1 cellular context compared by ENCODE assay signal in the genomic region with DNA sequence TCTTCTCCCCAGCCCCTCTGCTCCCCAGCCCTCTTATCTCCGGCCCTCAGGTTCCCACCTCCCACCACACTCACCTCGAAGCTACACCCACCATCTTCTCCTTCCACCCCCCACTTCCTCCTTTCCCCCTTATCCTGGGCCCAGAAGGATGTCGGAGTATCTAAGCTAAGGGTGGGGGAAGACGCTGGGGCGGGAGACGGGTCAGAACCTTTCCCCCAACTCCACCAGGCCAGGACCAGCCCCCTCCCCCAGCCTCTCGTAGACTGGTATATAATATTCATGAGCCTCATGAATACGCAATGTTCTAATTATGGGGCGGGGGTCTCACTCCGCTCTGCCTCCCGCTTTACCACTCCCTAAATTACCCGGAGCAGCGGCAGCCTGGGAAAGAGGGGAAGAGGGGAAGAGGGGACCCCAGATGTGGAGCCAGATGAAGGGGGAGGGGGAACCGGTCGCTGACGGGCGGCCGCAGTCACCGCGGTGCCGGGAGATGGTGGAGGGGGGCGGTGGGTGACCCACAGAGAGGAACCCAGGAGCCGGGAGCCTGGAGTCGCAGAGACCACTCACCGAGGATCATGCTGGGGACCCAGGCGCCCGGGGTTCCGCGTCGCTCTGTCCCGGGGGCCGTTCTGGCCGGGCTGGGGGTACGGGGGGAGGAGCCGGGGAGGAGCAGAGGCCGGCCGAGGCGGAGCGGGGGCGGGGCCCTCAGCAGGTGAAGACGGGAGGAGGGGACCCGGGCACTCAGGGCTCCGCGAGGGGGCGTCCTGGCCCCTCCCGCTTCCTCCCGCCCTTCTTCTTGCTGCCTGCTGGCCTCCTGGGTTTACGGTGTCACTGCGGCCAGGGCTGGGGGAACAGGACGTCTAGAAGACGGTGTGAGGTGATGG.
TF ChIP-seq lines count a peak whose summit lies in the region.

No MANE protein-coding gene starts in this region.

TF ChIP-seq in WTC11, 78 proteins besides CTCF, POLR2A, EP300 and RAD21 (continued from another document):
- TF ChIP-seq ZNF317 (CRISPR knock-in tag; IDR thresholded peaks at IDR 0.05; ENCODE audit: borderline replicate concordance, low read depth) (no peak), ZNF263 (CRISPR knock-in tag; IDR thresholded peaks at IDR 0.05; ENCODE audit: low read depth) (no peak), ERG (CRISPR knock-in tag; IDR thresholded peaks at IDR 0.05) (no peak), ESRRA (CRISPR knock-in tag; IDR thresholded peaks at IDR 0.05; ENCODE audit: borderline replicate concordance) (0 out of 2 replicates have a peak, but pooled peaks have one; percentile 33), ZNF219 (CRISPR knock-in tag; IDR thresholded peaks at IDR 0.05; ENCODE audit: borderline replicate concordance) (no peak), ZNF532 (CRISPR knock-in tag; IDR thresholded peaks at IDR 0.05; ENCODE audit: borderline replicate concordance) (no peak), FOXK1 (CRISPR knock-in tag; IDR thresholded peaks at IDR 0.05) (0 out of 2 replicates have a peak, but pooled peaks have one; percentile 44), KAT7 (CRISPR knock-in tag; IDR thresholded peaks at IDR 0.05; ENCODE audit: borderline replicate concordance) (no peak), ETV6 (CRISPR knock-in tag; IDR thresholded peaks at IDR 0.05) (0 out of 2 replicates have a peak, but pooled peaks have one; percentile 43)
- TF ChIP-seq, protein P1, sequence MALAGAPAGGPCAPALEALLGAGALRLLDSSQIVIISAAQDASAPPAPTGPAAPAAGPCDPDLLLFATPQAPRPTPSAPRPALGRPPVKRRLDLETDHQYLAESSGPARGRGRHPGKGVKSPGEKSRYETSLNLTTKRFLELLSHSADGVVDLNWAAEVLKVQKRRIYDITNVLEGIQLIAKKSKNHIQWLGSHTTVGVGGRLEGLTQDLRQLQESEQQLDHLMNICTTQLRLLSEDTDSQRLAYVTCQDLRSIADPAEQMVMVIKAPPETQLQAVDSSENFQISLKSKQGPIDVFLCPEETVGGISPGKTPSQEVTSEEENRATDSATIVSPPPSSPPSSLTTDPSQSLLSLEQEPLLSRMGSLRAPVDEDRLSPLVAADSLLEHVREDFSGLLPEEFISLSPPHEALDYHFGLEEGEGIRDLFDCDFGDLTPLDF (CRISPR knock-in tag; IDR thresholded peaks at IDR 0.05) = no peak
- TF ChIP-seq, protein P2, sequence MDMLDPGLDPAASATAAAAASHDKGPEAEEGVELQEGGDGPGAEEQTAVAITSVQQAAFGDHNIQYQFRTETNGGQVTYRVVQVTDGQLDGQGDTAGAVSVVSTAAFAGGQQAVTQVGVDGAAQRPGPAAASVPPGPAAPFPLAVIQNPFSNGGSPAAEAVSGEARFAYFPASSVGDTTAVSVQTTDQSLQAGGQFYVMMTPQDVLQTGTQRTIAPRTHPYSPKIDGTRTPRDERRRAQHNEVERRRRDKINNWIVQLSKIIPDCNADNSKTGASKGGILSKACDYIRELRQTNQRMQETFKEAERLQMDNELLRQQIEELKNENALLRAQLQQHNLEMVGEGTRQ (CRISPR knock-in tag; IDR thresholded peaks at IDR 0.05) = no peak
TF ChIP-seq in WTC11: peak in this region for 6.
